In genomic region chr16:19520861-19521331, GRCh38 we compare ENCODE assay signal across 1 cellular context.
TF ChIP-seq lines count a peak whose summit lies in the region.

No MANE protein-coding gene starts in this region.

TF ChIP-seq in A549, 52 proteins besides CTCF, POLR2A, EP300 and RAD21 (continued from another document):
- TF ChIP-seq, protein P1, sequence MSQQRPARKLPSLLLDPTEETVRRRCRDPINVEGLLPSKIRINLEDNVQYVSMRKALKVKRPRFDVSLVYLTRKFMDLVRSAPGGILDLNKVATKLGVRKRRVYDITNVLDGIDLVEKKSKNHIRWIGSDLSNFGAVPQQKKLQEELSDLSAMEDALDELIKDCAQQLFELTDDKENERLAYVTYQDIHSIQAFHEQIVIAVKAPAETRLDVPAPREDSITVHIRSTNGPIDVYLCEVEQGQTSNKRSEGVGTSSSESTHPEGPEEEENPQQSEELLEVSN (IDR thresholded peaks at IDR 0.05; ENCODE audit: borderline replicate concordance, low read depth) = no peak
- TF ChIP-seq HES2 (IDR thresholded peaks at IDR 0.05) = no peak
